In the genomic region with DNA sequence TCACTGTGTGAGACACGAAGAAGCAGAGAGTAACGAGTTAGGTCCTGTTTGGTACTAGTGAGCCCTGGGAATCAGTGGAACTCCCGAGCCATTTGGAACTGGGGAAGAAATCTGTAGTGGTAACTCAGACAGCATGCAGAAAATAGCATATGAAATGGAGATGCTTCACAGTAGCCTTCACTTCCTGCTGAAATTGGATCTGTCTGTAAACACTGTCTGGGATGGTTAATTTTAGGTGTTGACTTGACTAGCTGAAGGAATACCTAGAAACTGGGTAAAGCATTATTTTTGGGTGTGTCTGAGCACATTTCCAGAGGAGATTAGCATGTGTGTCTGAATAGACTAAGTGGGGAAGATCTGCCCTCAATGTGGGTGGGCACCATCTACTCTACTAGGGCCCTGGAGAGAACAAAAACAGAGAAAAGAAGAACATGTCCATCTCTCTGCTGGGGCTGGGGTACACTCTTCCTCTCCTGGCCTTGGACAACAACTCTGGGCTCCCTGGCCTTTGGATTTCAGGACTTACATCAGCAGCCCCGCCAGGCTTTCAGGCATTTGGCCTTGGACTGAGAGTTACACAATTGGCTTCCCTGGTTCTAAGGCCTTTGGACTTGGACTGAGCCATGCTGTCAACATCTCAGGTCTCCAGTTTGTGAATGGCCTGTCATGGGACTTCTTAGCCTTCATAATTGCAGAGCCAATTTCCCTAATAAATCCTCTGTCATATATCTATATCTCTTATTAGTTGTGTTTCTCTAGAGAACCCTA, we compare ENCODE assay signal across 1 cellular context.
TF ChIP-seq lines count a peak whose summit lies in the region.

No MANE protein-coding gene starts in this region.

TF ChIP-seq in HepG2, 621 proteins besides CTCF, POLR2A, EP300 and RAD21 (continued from another document and continues in another):
- TF ChIP-seq ZGPAT (CRISPR knock-in tag; IDR thresholded peaks at IDR 0.05) (peak; percentile 92), ZNF556 (CRISPR knock-in tag; IDR thresholded peaks at IDR 0.05; ENCODE audit: borderline replicate concordance) (peak; percentile 94; the same call in 1 of the 2 replicates), SMYD3 (CRISPR knock-in tag; IDR thresholded peaks at IDR 0.05) (peak; percentile 82; the same call in 1 of the 2 replicates), PRPF4 (IDR thresholded peaks at IDR 0.05; ENCODE audit: low read depth, low read length, poor library complexity, severe bottlenecking) (no peak), HOXA3 (CRISPR knock-in tag; IDR thresholded peaks at IDR 0.05) (peak; percentile 87), SIX1 (CRISPR knock-in tag; IDR thresholded peaks at IDR 0.05; ENCODE audit: borderline replicate concordance) (0 out of 2 replicates have a peak, but pooled peaks have one; percentile 49), ZBTB46 (CRISPR knock-in tag; IDR thresholded peaks at IDR 0.05; ENCODE audit: borderline replicate concordance) (no peak), ZNF724P (CRISPR knock-in tag; IDR thresholded peaks at IDR 0.05; ENCODE audit: borderline replicate concordance) (peak; percentile 78; the same call in 1 of the 2 replicates), ZNF878 (CRISPR knock-in tag; IDR thresholded peaks at IDR 0.05) (peak; percentile 76; the same call in 1 of the 2 replicates), HIVEP1 (CRISPR knock-in tag; IDR thresholded peaks at IDR 0.05) (0 out of 2 replicates have a peak, but pooled peaks have one; percentile 47), ZNF629 (CRISPR knock-in tag; conservative IDR thresholded peaks at IDR 0.05) (0 out of 2 replicates have a peak, but pooled peaks have one; percentile 10), ZNF770 (CRISPR knock-in tag; IDR thresholded peaks at IDR 0.05) (0 out of 2 replicates have a peak, but pooled peaks have one; percentile 22), ZNF234 (CRISPR knock-in tag; conservative IDR thresholded peaks at IDR 0.05) (peak; percentile 68; the same call in 1 of the 2 replicates), ZNF414 (CRISPR knock-in tag; IDR thresholded peaks at IDR 0.05) (peak; percentile 88), STAT5B (CRISPR knock-in tag; IDR thresholded peaks at IDR 0.05) (0 out of 2 replicates have a peak, but pooled peaks have one; percentile 33), ZKSCAN8 (CRISPR knock-in tag; IDR thresholded peaks at IDR 0.05; ENCODE audit: borderline replicate concordance) (peak; percentile 85; the same call in 1 of the 2 replicates), ZNF644 (CRISPR knock-in tag; IDR thresholded peaks at IDR 0.05; ENCODE audit: low read depth) (peak; percentile 100), ATRX (CRISPR knock-in tag; IDR thresholded peaks at IDR 0.05; ENCODE audit: borderline replicate concordance) (no peak), NFATC3 (CRISPR knock-in tag; IDR thresholded peaks at IDR 0.05) (no peak), THYN1 (CRISPR knock-in tag; IDR thresholded peaks at IDR 0.05; ENCODE audit: borderline replicate concordance, low read depth) (no peak), ZSCAN9 (CRISPR knock-in tag; IDR thresholded peaks at IDR 0.05; ENCODE audit: borderline replicate concordance) (peak; percentile 65; the same call in 1 of the 2 replicates), ZNF879 (CRISPR knock-in tag; IDR thresholded peaks at IDR 0.05) (no peak), GABPB1 (CRISPR knock-in tag; IDR thresholded peaks at IDR 0.05) (peak; percentile 68), IRF2 (CRISPR knock-in tag; IDR thresholded peaks at IDR 0.05) (peak; percentile 89)
- TF ChIP-seq, protein P1, sequence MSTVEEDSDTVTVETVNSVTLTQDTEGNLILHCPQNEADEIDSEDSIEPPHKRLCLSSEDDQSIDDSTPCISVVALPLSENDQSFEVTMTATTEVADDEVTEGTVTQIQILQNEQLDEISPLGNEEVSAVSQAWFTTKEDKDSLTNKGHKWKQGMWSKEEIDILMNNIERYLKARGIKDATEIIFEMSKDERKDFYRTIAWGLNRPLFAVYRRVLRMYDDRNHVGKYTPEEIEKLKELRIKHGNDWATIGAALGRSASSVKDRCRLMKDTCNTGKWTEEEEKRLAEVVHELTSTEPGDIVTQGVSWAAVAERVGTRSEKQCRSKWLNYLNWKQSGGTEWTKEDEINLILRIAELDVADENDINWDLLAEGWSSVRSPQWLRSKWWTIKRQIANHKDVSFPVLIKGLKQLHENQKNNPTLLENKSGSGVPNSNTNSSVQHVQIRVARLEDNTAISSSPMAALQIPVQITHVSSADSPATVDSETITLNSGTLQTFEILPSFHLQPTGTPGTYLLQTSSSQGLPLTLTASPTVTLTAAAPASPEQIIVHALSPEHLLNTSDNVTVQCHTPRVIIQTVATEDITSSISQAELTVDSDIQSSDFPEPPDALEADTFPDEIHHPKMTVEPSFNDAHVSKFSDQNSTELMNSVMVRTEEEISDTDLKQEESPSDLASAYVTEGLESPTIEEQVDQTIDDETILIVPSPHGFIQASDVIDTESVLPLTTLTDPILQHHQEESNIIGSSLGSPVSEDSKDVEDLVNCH (CRISPR knock-in tag; IDR thresholded peaks at IDR 0.05) = no peak
- TF ChIP-seq, protein P2, sequence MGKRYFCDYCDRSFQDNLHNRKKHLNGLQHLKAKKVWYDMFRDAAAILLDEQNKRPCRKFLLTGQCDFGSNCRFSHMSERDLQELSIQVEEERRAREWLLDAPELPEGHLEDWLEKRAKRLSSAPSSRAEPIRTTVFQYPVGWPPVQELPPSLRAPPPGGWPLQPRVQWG (CRISPR knock-in tag; IDR thresholded peaks at IDR 0.05; ENCODE audit: borderline replicate concordance, low read depth) = no peak
- TF ChIP-seq, protein P3, sequence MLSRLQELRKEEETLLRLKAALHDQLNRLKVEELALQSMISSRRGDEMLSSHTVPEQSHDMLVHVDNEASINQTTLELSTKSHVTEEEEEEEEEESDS (CRISPR knock-in tag; IDR thresholded peaks at IDR 0.05; ENCODE audit: borderline replicate concordance) = 0 out of 2 replicates have a peak, but pooled peaks have one; percentile 56
- TF ChIP-seq, protein P4, sequence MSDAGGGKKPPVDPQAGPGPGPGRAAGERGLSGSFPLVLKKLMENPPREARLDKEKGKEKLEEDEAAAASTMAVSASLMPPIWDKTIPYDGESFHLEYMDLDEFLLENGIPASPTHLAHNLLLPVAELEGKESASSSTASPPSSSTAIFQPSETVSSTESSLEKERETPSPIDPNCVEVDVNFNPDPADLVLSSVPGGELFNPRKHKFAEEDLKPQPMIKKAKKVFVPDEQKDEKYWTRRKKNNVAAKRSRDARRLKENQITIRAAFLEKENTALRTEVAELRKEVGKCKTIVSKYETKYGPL (CRISPR knock-in tag; IDR thresholded peaks at IDR 0.05) = peak; percentile 96
- TF ChIP-seq, protein P5, sequence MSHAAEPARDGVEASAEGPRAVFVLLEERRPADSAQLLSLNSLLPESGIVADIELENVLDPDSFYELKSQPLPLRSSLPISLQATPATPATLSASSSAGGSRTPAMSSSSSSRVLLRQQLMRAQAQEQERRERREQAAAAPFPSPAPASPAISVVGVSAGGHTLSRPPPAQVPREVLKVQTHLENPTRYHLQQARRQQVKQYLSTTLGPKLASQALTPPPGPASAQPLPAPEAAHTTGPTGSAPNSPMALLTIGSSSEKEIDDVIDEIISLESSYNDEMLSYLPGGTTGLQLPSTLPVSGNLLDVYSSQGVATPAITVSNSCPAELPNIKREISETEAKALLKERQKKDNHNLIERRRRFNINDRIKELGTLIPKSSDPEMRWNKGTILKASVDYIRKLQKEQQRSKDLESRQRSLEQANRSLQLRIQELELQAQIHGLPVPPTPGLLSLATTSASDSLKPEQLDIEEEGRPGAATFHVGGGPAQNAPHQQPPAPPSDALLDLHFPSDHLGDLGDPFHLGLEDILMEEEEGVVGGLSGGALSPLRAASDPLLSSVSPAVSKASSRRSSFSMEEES (CRISPR knock-in tag; IDR thresholded peaks at IDR 0.05) = peak; percentile 93
- TF ChIP-seq, protein P6, sequence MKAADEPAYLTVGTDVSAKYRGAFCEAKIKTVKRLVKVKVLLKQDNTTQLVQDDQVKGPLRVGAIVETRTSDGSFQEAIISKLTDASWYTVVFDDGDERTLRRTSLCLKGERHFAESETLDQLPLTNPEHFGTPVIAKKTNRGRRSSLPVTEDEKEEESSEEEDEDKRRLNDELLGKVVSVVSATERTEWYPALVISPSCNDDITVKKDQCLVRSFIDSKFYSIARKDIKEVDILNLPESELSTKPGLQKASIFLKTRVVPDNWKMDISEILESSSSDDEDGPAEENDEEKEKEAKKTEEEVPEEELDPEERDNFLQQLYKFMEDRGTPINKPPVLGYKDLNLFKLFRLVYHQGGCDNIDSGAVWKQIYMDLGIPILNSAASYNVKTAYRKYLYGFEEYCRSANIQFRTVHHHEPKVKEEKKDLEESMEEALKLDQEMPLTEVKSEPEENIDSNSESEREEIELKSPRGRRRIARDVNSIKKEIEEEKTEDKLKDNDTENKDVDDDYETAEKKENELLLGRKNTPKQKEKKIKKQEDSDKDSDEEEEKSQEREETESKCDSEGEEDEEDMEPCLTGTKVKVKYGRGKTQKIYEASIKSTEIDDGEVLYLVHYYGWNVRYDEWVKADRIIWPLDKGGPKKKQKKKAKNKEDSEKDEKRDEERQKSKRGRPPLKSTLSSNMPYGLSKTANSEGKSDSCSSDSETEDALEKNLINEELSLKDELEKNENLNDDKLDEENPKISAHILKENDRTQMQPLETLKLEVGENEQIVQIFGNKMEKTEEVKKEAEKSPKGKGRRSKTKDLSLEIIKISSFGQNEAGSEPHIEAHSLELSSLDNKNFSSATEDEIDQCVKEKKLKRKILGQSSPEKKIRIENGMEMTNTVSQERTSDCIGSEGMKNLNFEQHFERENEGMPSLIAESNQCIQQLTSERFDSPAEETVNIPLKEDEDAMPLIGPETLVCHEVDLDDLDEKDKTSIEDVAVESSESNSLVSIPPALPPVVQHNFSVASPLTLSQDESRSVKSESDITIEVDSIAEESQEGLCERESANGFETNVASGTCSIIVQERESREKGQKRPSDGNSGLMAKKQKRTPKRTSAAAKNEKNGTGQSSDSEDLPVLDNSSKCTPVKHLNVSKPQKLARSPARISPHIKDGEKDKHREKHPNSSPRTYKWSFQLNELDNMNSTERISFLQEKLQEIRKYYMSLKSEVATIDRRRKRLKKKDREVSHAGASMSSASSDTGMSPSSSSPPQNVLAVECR (CRISPR knock-in tag; IDR thresholded peaks at IDR 0.05; ENCODE audit: borderline replicate concordance) = peak; percentile 20; the same call in 1 of the 2 replicates
- TF ChIP-seq, protein P7, sequence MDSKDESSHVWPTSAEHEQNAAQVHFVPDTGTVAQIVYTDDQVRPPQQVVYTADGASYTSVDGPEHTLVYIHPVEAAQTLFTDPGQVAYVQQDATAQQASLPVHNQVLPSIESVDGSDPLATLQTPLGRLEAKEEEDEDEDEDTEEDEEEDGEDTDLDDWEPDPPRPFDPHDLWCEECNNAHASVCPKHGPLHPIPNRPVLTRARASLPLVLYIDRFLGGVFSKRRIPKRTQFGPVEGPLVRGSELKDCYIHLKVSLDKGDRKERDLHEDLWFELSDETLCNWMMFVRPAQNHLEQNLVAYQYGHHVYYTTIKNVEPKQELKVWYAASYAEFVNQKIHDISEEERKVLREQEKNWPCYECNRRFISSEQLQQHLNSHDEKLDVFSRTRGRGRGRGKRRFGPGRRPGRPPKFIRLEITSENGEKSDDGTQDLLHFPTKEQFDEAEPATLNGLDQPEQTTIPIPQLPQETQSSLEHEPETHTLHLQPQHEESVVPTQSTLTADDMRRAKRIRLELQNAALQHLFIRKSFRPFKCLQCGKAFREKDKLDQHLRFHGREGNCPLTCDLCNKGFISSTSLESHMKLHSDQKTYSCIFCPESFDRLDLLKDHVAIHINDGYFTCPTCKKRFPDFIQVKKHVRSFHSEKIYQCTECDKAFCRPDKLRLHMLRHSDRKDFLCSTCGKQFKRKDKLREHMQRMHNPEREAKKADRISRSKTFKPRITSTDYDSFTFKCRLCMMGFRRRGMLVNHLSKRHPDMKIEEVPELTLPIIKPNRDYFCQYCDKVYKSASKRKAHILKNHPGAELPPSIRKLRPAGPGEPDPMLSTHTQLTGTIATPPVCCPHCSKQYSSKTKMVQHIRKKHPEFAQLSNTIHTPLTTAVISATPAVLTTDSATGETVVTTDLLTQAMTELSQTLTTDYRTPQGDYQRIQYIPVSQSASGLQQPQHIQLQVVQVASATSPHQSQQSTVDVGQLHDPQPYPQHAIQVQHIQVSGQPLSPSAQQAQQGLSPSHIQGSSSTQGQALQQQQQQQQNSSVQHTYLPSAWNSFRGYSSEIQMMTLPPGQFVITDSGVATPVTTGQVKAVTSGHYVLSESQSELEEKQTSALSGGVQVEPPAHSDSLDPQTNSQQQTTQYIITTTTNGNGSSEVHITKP (CRISPR knock-in tag; IDR thresholded peaks at IDR 0.05; ENCODE audit: low read depth) = peak; percentile 90
